In the genomic region with DNA sequence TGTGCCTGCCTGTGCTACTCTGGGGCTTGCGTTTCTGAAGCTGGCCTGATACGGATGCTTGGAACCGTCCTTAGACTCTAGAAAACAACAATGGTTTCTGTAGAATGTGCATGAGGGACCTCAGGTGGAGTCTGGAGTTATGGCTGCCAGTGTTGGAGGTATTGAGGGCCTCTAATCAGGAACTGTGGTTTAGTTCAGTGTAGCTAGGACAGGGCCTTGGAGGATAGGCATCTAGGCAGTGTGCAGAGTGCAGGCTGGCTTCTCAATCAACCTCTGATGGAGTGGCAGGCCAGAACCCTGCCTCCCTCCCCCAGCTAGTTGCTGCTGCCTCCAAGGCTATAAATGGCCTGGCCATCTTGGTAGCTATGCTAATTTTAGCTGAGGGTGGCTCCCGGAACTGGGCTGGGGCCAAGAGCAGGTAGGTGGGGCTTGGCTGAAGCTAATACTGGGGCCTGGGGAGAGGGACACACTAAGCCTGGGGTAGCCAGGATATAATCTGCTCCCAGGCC, we compare ENCODE assay signal across 8 cellular contexts. TPM values are rescaled to one million over a fixed set of nuclear protein-coding genes. Genes with fewer than 3 reads are reported as not detected.
DNase-seq lines count a peak whose midpoint lies in the region; ATAC-seq and TF ChIP-seq lines count a peak whose summit lies in the region.

No MANE protein-coding gene starts in this region.

- H3K27ac ChIP-seq in heart left ventricle (peak overlapping the region in 11 of 12 donors; percentile 21 to 74 (median 52)), tibial artery (peak overlapping the region; percentile 39 to 98)

- TF ChIP-seq CTCF in GM13976 (IDR thresholded peaks at IDR 0.05; ENCODE audit: borderline replicate concordance, control extremely low read depth, extremely low read depth, insufficient read depth, missing control alignments) (no peak), heart left ventricle (IDR thresholded peaks at IDR 0.05) (no peak), tibial artery (IDR thresholded peaks at IDR 0.05) (no peak)

- TF ChIP-seq POLR2A in heart left ventricle (IDR thresholded peaks at IDR 0.05), result no peak

- in situ Hi-C loops in GM13976 (cut with MboI; ENCODE audit: low sequenced_read_pairs, unreplicated experiment), result loop anchor here (10.0 kb wide), 1 partner anchor 105 kb away; no protein-coding TSS in a partner anchor

- intact Hi-C loops in heart left ventricle (cut with DNase I) (loop anchor here in 8 of 10 donors (5.0 to 10.0 kb wide), 4 partner anchors 83 to 128 kb away; no protein-coding TSS in a partner anchor), tibial artery (cut with DNase I; ENCODE audit: low total_unique reads) (loop anchor here (5.0 kb wide), 1 partner anchor 88 kb away; no protein-coding TSS in a partner anchor)

- H3K27me3 ChIP-seq in heart left ventricle (no peaks in the 10 kb centered on the region), tibial artery (no peaks in the 10 kb centered on the region)

- H3K4me3 ChIP-seq in heart left ventricle, result peak overlapping the region in 4 of 12 donors; percentile 1 to 23 (median 5)
- H3K4me3 ChIP-seq in tibial artery, result peak overlapping the region; percentile 9 to 27

- DNase-seq in GM13976 (ENCODE audit: low spot score) (peak; percentile 62), NCI-H774 (lab: John Stamatoyannopoulos, UW) (peak; percentile 29), heart left ventricle (peak; percentile 77 to 86 (median 81)), tibial artery (peak; percentile 36 to 82), NCI-H1694 treated with DMSO at 0.1 percent for 48 hours (lab: John Stamatoyannopoulos, UW) (no peak), superior temporal gyrus (ENCODE audit: extremely low spot score) (no peak), DMS79 treated with DMSO at 0.1 percent for 48 hours (lab: John Stamatoyannopoulos, UW) (no peak)

- H3K9me3 ChIP-seq in heart left ventricle (no peaks in the 10 kb centered on the region), tibial artery (no peaks in the 10 kb centered on the region)

- 48 to 62% (median 55%) methylated on average over 3 to 4 of the region's 4 CpGs for WGBS in heart left ventricle, 4 donors

- ATAC-seq in GM21576 (IDR thresholded peaks at IDR 0.05; ENCODE audit: unreplicated experiment), result peak; percentile 44
- peak; percentile 64 to 71 (median 66) for ATAC-seq in heart left ventricle

- peaks cover 5 to 82% (median 60%) of the 10 kb centered on the region in 12 donors for H3K4me1 ChIP-seq in heart left ventricle
- peaks cover 0 to 59% (median 50%) of the 10 kb centered on the region in 4 donors for H3K4me1 ChIP-seq in tibial artery

- H3K36me3 ChIP-seq in heart left ventricle, result no peaks in the 10 kb centered on the region
- no peaks in the 10 kb centered on the region for H3K36me3 ChIP-seq in tibial artery

RNA-seq across cellular contexts. Expression of a gene that starts 4.0 kb away (rescaled TPM):
- total RNA-seq in heart left ventricle, result 10 to 100 TPM; 24.4 to 42.9 (median 28.9) TPM
- polyA plus RNA-seq in heart left ventricle, result 10 to 100 TPM; 13.2 to 36.2 TPM

RNA-seq across cellular contexts. Expression of a gene that starts 18.7 kb away (rescaled TPM):
- total RNA-seq in heart left ventricle, result 10 to 100 TPM; 17.9 to 69.1 (median 30.1) TPM
- 10 to 100 TPM; 23.0 to 50.4 TPM for polyA plus RNA-seq in heart left ventricle

RNA-seq across cellular contexts. Expression of a gene that starts 51.1 kb away (rescaled TPM):
- total RNA-seq in heart left ventricle, result 10 to 100 TPM; 17.6 to 31.7 (median 23.3) TPM
- polyA plus RNA-seq in heart left ventricle, result 10 to 100 TPM; 12.9 to 17.3 TPM

Comparison
In these comparisons a context has a peak if more than half of its experiments do, and no peak if none do; other contexts are left out.
1. DNase-seq: peak in GM13976 (single experiment), NCI-H774 (single experiment), heart left ventricle (5 of 5) and tibial artery (2 of 2); none in NCI-H1694 treated with DMSO at 0.1 percent for 48 hours (single experiment), superior temporal gyrus (single experiment) and DMS79 treated with DMSO at 0.1 percent for 48 hours (single experiment).